9 cellular contexts compared by ENCODE assay signal in the genomic region with DNA sequence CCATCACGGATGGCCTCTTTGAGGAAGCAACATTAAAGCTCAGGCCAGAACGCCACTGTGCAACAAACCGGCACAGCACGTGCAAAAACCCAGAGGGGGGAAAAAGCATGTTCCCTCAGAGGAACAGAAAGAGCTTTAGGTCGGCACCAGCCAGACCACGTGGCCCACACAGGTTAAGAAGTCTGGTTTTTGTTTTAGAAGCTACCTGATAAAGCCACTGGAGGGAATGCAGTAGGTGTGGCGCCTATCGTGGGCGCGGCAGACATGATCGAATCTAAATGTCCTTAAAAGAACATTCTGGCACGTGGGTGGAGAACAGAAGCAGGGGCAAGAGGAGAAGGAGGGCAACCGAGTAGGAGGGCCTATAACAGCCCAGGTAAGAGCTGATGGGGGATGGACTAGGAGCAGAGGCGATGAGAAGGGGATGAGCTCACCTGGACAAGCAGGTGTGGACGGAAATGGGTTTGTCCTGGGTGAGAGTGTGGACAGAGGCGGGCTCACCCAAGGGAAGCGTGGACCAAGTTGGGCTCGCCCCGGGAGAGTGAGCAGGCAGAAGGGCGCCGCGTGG. TPM values are rescaled to one million over a fixed set of nuclear protein-coding genes. Genes with fewer than 3 reads are reported as not detected.
DNase-seq lines count a peak whose midpoint lies in the region; ATAC-seq and TF ChIP-seq lines count a peak whose summit lies in the region.
"Not testable (repeated sequence)": the region's sequence is repeated elsewhere in the genome, so short reads cannot be mapped to it uniquely, and the experiment has no call there.
"Had no signal": no experiment of that assay in that cellular context is flagged by ENCODE, and none has a peak within 500 bp of the region (broad histone marks: within the 10 kb centered on the region; RNA-seq: fewer than 3 reads in every experiment).

No MANE protein-coding gene starts in this region.

- peak overlapping the region; percentile 92 for H3K27ac Mint-ChIP-seq in activated CD4-positive, alpha-beta T cell treated with anti-CD3 and anti-CD28 coated beads for 36 hours
- peak overlapping the region; percentile 86 for H3K27ac Mint-ChIP-seq in central memory CD8-positive, alpha-beta T cell (ENCODE audit: low read depth)
- peak overlapping the region; percentile 70 to 98 (median 96) for H3K27ac Mint-ChIP-seq in naive thymus-derived CD8-positive, alpha-beta T cell

- H3K27ac ChIP-seq in C4-2B (peak overlapping the region; percentile 81), KMS-11 (peak overlapping the region; percentile 28; the same call in 1 of the 2 replicates), right atrium auricular region (peak overlapping the region; percentile 2 to 79), stomach (peak overlapping the region in 4 of 5 donors; percentile 62 to 86 (median 78))

- peak overlapping the region; percentile 94 for H3K4me3 Mint-ChIP-seq in activated CD4-positive, alpha-beta T cell treated with anti-CD3 and anti-CD28 coated beads for 36 hours
- H3K4me3 Mint-ChIP-seq in central memory CD8-positive, alpha-beta T cell = peak overlapping the region; percentile 98
- H3K4me3 Mint-ChIP-seq in naive thymus-derived CD8-positive, alpha-beta T cell = peak overlapping the region; percentile 92 to 98 (median 96)

- not testable (repeated sequence) for H3K36me3 ChIP-seq in KMS-11 (ENCODE audit: insufficient read depth)
- peaks cover 53% of the 10 kb centered on the region for H3K36me3 ChIP-seq in right atrium auricular region
- H3K36me3 ChIP-seq in stomach = peaks cover 42 to 72% (median 70%) of the 10 kb centered on the region in 4 donors

- H3K36me3 Mint-ChIP-seq in activated CD4-positive, alpha-beta T cell treated with anti-CD3 and anti-CD28 coated beads for 36 hours (ENCODE audit: low read depth) = peaks cover 47% of the 10 kb centered on the region
- H3K36me3 Mint-ChIP-seq in central memory CD8-positive, alpha-beta T cell (ENCODE audit: insufficient read depth) = peaks cover 46% of the 10 kb centered on the region
- H3K36me3 Mint-ChIP-seq in naive thymus-derived CD8-positive, alpha-beta T cell = peaks cover 0 to 44% (median 14%) of the 10 kb centered on the region in 3 donors

- peak; percentile 7 for ATAC-seq in GM21528 (IDR thresholded peaks at IDR 0.05; ENCODE audit: low FRiP score, unreplicated experiment)
- peak; percentile 13 for ATAC-seq in activated CD4-positive, alpha-beta T cell treated with anti-CD3 and anti-CD28 coated beads for 36 hours
- ATAC-seq in central memory CD8-positive, alpha-beta T cell (replicated peaks; ENCODE audit: extremely low read depth, poor library complexity, severe bottlenecking) = peak; percentile 61
- ATAC-seq in naive thymus-derived CD8-positive, alpha-beta T cell = peak; percentile 48 to 52

- H3K4me3 ChIP-seq in KMS-11 (IDR thresholded peaks at IDR 0.05; ENCODE audit: insufficient read depth, low read depth, low read length) = not testable (repeated sequence)
- H3K4me3 ChIP-seq in right atrium auricular region = peak overlapping the region; percentile 73 to 88
- peak overlapping the region; percentile 71 to 94 (median 88) for H3K4me3 ChIP-seq in stomach

- POLR2A ChIA-PET in activated CD4-positive, alpha-beta T cell treated with anti-CD3 and anti-CD28 coated beads for 36 hours (lab: Charles Lee) = interaction anchor here (0.9 to 3.3 kb wide), 5 partner anchors 12 to 34 kb away, joined by 3 to 13 read pairs (median 4); a partner anchor contains a TSS
- POLR2A ChIA-PET in naive thymus-derived CD8-positive, alpha-beta T cell (lab: Charles Lee) = interaction anchor here (1.0 to 2.3 kb wide), 2 partner anchors 34 to 137 kb away, joined by 3 to 21 read pairs; a partner anchor contains a TSS

- not testable (repeated sequence) for H3K27me3 Mint-ChIP-seq in activated CD4-positive, alpha-beta T cell treated with anti-CD3 and anti-CD28 coated beads for 36 hours; central memory CD8-positive, alpha-beta T cell; naive thymus-derived CD8-positive, alpha-beta T cell

- not testable (repeated sequence) for TF ChIP-seq EP300 in stomach (IDR thresholded peaks at IDR 0.05)

- not testable (repeated sequence) for TF ChIP-seq POLR2A in stomach (IDR thresholded peaks at IDR 0.05)

- H2AFZ ChIP-seq in KMS-11 (ENCODE audit: low read depth) = peak overlapping the region; percentile 10; the same call in 1 of the 2 replicates

- intact Hi-C loops in activated CD4-positive, alpha-beta T cell treated with anti-CD3 and anti-CD28 coated beads for 36 hours (cut with DNase I, micrococcal nuclease); stomach (cut with DNase I; ENCODE audit: low total_unique reads): not testable (repeated sequence)

- peak overlapping the region; percentile 77; the same call in 1 of the 2 replicates for H3K9ac ChIP-seq in KMS-11

- not testable (repeated sequence) for H3K9me3 Mint-ChIP-seq in activated CD4-positive, alpha-beta T cell treated with anti-CD3 and anti-CD28 coated beads for 36 hours (ENCODE audit: low read depth); central memory CD8-positive, alpha-beta T cell; naive thymus-derived CD8-positive, alpha-beta T cell

- not testable (repeated sequence) for DNase-seq in activated CD4-positive, alpha-beta T cell treated with anti-CD3 and anti-CD28 coated beads for 36 hours; central memory CD8-positive, alpha-beta T cell (ENCODE audit: low spot score in 2 of 2); right atrium auricular region (ENCODE audit: low spot score); naive thymus-derived CD8-positive, alpha-beta T cell; stomach

- not testable (repeated sequence) for H3K4me1 Mint-ChIP-seq in activated CD4-positive, alpha-beta T cell treated with anti-CD3 and anti-CD28 coated beads for 36 hours
- peaks cover 18% of the 10 kb centered on the region for H3K4me1 Mint-ChIP-seq in central memory CD8-positive, alpha-beta T cell
- peaks cover 10 to 18% (median 16%) of the 10 kb centered on the region in 4 donors for H3K4me1 Mint-ChIP-seq in naive thymus-derived CD8-positive, alpha-beta T cell

- not testable (repeated sequence) for H4K20me1 ChIP-seq in KMS-11 (ENCODE audit: insufficient read depth)

- TF ChIP-seq CTCF in C4-2B (conservative IDR thresholded peaks at IDR 0.05); KMS-11 (conservative IDR thresholded peaks at IDR 0.05; ENCODE audit: low read depth, low read length); right atrium auricular region (IDR thresholded peaks at IDR 0.05); stomach (IDR thresholded peaks at IDR 0.05): not testable (repeated sequence)

- H3K4me1 ChIP-seq in KMS-11 (ENCODE audit: low read depth, poor library complexity, severe bottlenecking); right atrium auricular region: not testable (repeated sequence)
- peaks cover 5 to 18% (median 15%) of the 10 kb centered on the region in 4 donors for H3K4me1 ChIP-seq in stomach

- H3K27me3 ChIP-seq in KMS-11 (ENCODE audit: insufficient read depth, low read depth); right atrium auricular region; stomach: not testable (repeated sequence)

- CTCF ChIA-PET in activated CD4-positive, alpha-beta T cell treated with anti-CD3 and anti-CD28 coated beads for 36 hours (lab: Charles Lee) = not testable (repeated sequence)

- not testable (repeated sequence) for H3K9me3 ChIP-seq in right atrium auricular region, stomach

- 0% methylated on average over 5 to 13 of the region's 22 CpGs for WGBS in stomach, 5 donors

- H3K79me2 ChIP-seq in KMS-11 (ENCODE audit: insufficient read depth, low read depth) = not testable (repeated sequence)

- H3K4me2 ChIP-seq in KMS-11 = peak overlapping the region; percentile 92

RNA-seq across cellular contexts. Expression of a gene that starts 27.5 kb away (rescaled TPM):
- total RNA-seq in activated CD4-positive, alpha-beta T cell treated with anti-CD3 and anti-CD28 coated beads for 36 hours = 1 to 10 TPM in 1 of 2 experiments, under 1 TPM in 1; 0.78 to 2.1 TPM
- total RNA-seq in right atrium auricular region (1 to 10 TPM; 2.4 to 3.9 TPM), stomach (1 to 10 TPM in 4 of 5 donors, not detected in 1; 1.7 to 5.5 (median 4.5) TPM)
- under 1 TPM; 0.69 to 0.81 TPM for total RNA-seq in naive thymus-derived CD8-positive, alpha-beta T cell
- polyA plus RNA-seq in naive thymus-derived CD8-positive, alpha-beta T cell = under 1 TPM in 2 of 3 donors, not detected in 1; 0.43 to 0.44 TPM
- 1 to 10 TPM; 2.1 to 4.3 (median 3.3) TPM for polyA plus RNA-seq in stomach

RNA-seq across cellular contexts. Expression of a gene that starts 33.4 kb away (rescaled TPM):
- total RNA-seq in activated CD4-positive, alpha-beta T cell treated with anti-CD3 and anti-CD28 coated beads for 36 hours = 10 to 100 TPM; 77.6 to 88.6 TPM
- total RNA-seq in right atrium auricular region (10 to 100 TPM; 20.2 to 29.5 TPM), stomach (10 to 100 TPM; 21.6 to 60.8 (median 39.1) TPM)
- total RNA-seq in naive thymus-derived CD8-positive, alpha-beta T cell = 10 to 100 TPM; 81.1 to 85.8 TPM
- polyA plus RNA-seq in naive thymus-derived CD8-positive, alpha-beta T cell = 10 to 100 TPM; 60.7 to 93.6 (median 70.5) TPM
- polyA plus RNA-seq in stomach = 10 to 100 TPM; 30.2 to 36.4 (median 33.3) TPM

RNA-seq across cellular contexts. Expression of a gene that starts 59.1 kb away (rescaled TPM):
- under 1 TPM; 0.54 to 0.69 TPM for total RNA-seq in activated CD4-positive, alpha-beta T cell treated with anti-CD3 and anti-CD28 coated beads for 36 hours
- not detected for total RNA-seq in right atrium auricular region
- total RNA-seq in naive thymus-derived CD8-positive, alpha-beta T cell = 1 to 10 TPM; 2.6 to 3.0 TPM
- under 1 TPM in 1 of 3 donors, not detected in 2; 0.23 TPM for polyA plus RNA-seq in naive thymus-derived CD8-positive, alpha-beta T cell
- total RNA-seq in stomach = under 1 TPM in 1 of 5 donors, not detected in 4; 0.73 TPM
- polyA plus RNA-seq in stomach = not detected
- total RNA-seq: H4 had no signal

Comparison
In these comparisons a context has a peak if more than half of its experiments do, and no peak if none do; other contexts are left out.
1. H3K27ac ChIP-seq: peak in every context shown above with its lines; median percentile 81 in C4-2B; 78 in stomach; 40 in right atrium auricular region; 28 in KMS-11.
2. ATAC-seq: peak in every context shown above with its lines; median percentile 61 in central memory CD8-positive, alpha-beta T cell; 50 in naive thymus-derived CD8-positive, alpha-beta T cell; 13 in activated CD4-positive, alpha-beta T cell treated with anti-CD3 and anti-CD28 coated beads for 36 hours; 7 in GM21528.